Comparison of ENCODE assay signal across 30 cellular contexts in genomic region chr5:2575292-2575691, GRCh38.
"Had no signal": no experiment of that assay in that cellular context is flagged by ENCODE, and none has a peak within 500 bp of the region (broad histone marks: within the 10 kb centered on the region; RNA-seq: fewer than 3 reads in every experiment).

No MANE protein-coding gene starts in this region.

- H3K27me3 Mint-ChIP-seq: activated CD4-positive, alpha-beta memory T cell treated with anti-CD3 and anti-CD28 coated beads for 36 hours; activated CD8-positive, alpha-beta memory T cell treated with anti-CD3 and anti-CD28 coated beads, Interleukin-2, amount 10 ng/mL, durations not matched to agents 7 days and 5 days; activated naive CD8-positive, alpha-beta T cell treated with anti-CD3 and anti-CD28 coated beads, Interleukin-2, amount 10 ng/mL, durations not matched to agents 7 days and 5 days; T-helper 17 cell had no signal

- H3K36me3 Mint-ChIP-seq: activated CD4-positive, alpha-beta memory T cell treated with anti-CD3 and anti-CD28 coated beads for 36 hours; activated naive CD4-positive, alpha-beta T cell treated with anti-CD3 and anti-CD28 coated beads, Interleukin-2, amount 50 U/mL, for 72 hours; activated naive CD8-positive, alpha-beta T cell treated with anti-CD3 and anti-CD28 coated beads, Interleukin-2, amount 10 ng/mL, durations not matched to agents 7 days and 5 days; brain had no signal

- H3K4me3 Mint-ChIP-seq: activated CD4-positive, alpha-beta memory T cell treated with anti-CD3 and anti-CD28 coated beads for 36 hours; activated CD8-positive, alpha-beta memory T cell treated with anti-CD3 and anti-CD28 coated beads, Interleukin-2, amount 10 ng/mL, durations not matched to agents 7 days and 5 days; activated CD8-positive, alpha-beta T cell treated with anti-CD3 and anti-CD28 coated beads, Interleukin-2, amount 10 ng/mL, durations not matched to agents 7 days and 5 days; activated naive CD4-positive, alpha-beta T cell treated with anti-CD3 and anti-CD28 coated beads for 36 hours; activated naive CD8-positive, alpha-beta T cell treated with anti-CD3 and anti-CD28 coated beads, Interleukin-2, amount 10 ng/mL, durations not matched to agents 7 days and 5 days; activated T-helper 1 cell treated with anti-CD3 and anti-CD28 coated beads, Interleukin-12 subunit alpha, Interleukin-12 subunit beta, Interleukin-2, Interleukin-4 antibody, amounts not matched to agents 30 ng/mL and 10 ng/mL and 1 ng/mL, durations not matched to agents 14 hours and 24 hours and 36 hours; brain; T-helper 17 cell; T-helper 2 cell treated with Interferon-gamma antibody and Interleukin-4, amounts not matched to agents 5 μg/mL and 100 μg/mL, for 36 hours had no signal

- H3K9me3 ChIP-seq: ascending aorta, breast epithelium, colonic mucosa, gastrocnemius medialis had no signal

- H3K4me1 Mint-ChIP-seq: activated CD8-positive, alpha-beta memory T cell treated with anti-CD3 and anti-CD28 coated beads, Interleukin-2, amount 10 ng/mL, durations not matched to agents 7 days and 5 days; activated naive CD8-positive, alpha-beta T cell treated with anti-CD3 and anti-CD28 coated beads, Interleukin-2, amount 10 ng/mL, durations not matched to agents 7 days and 5 days; T-helper 17 cell had no signal

- H3K27ac Mint-ChIP-seq: activated CD4-positive, alpha-beta memory T cell treated with anti-CD3 and anti-CD28 coated beads for 36 hours; activated CD8-positive, alpha-beta memory T cell treated with anti-CD3 and anti-CD28 coated beads, Interleukin-2, amount 10 ng/mL, durations not matched to agents 7 days and 5 days; activated CD8-positive, alpha-beta T cell treated with anti-CD3 and anti-CD28 coated beads, Interleukin-2, amount 10 ng/mL, durations not matched to agents 7 days and 5 days; activated naive CD4-positive, alpha-beta T cell treated with anti-CD3 and anti-CD28 coated beads for 36 hours; activated naive CD4-positive, alpha-beta T cell treated with anti-CD3 and anti-CD28 coated beads, Interleukin-2, amount 50 U/mL, for 72 hours; activated naive CD8-positive, alpha-beta T cell treated with anti-CD3 and anti-CD28 coated beads, Interleukin-2, amount 10 ng/mL, durations not matched to agents 7 days and 5 days; activated T-helper 1 cell treated with anti-CD3 and anti-CD28 coated beads, Interleukin-12 subunit alpha, Interleukin-12 subunit beta, Interleukin-2, Interleukin-4 antibody, amounts not matched to agents 30 ng/mL and 10 ng/mL and 1 ng/mL, durations not matched to agents 14 hours and 24 hours and 36 hours; activated T-helper 2 cell treated with anti-CD3 and anti-CD28 coated beads, Interferon-gamma antibody, Interleukin-2, Interleukin-4, amounts not matched to agents 10 μg/mL and 5 μg/mL and 100 μg/mL, durations not matched to agents 14 hours and 24 hours and 36 hours; brain; T-helper 17 cell; T-helper 2 cell treated with Interferon-gamma antibody and Interleukin-4, amounts not matched to agents 5 μg/mL and 100 μg/mL, for 36 hours had no signal

- H3K4me1 ChIP-seq: ascending aorta, breast epithelium, colonic mucosa, foreskin keratinocyte, gastrocnemius medialis had no signal

- H3K27ac ChIP-seq: ascending aorta, breast epithelium, cardiac muscle cell, colonic mucosa, foreskin keratinocyte, gastrocnemius medialis, WERI-Rb-1 had no signal

- H3K27me3 ChIP-seq: ascending aorta, breast epithelium, cardiac muscle cell, colonic mucosa, foreskin keratinocyte, gastrocnemius medialis had no signal

- H3K36me3 ChIP-seq: ascending aorta, breast epithelium, cardiac muscle cell, colonic mucosa, gastrocnemius medialis, WERI-Rb-1 had no signal

- H3K4me3 ChIP-seq: ascending aorta, breast epithelium, cardiac muscle cell, colonic mucosa, gastrocnemius medialis had no signal

- H3K9me3 Mint-ChIP-seq: activated CD4-positive, alpha-beta memory T cell treated with anti-CD3 and anti-CD28 coated beads for 36 hours; activated naive CD8-positive, alpha-beta T cell treated with anti-CD3 and anti-CD28 coated beads, Interleukin-2, amount 10 ng/mL, durations not matched to agents 7 days and 5 days; activated T-helper 2 cell treated with anti-CD3 and anti-CD28 coated beads, Interferon-gamma antibody, Interleukin-2, Interleukin-4, amounts not matched to agents 10 μg/mL and 5 μg/mL and 100 μg/mL, durations not matched to agents 14 hours and 24 hours and 36 hours had no signal

- DNase-seq: activated CD4-positive, alpha-beta memory T cell treated with anti-CD3 and anti-CD28 coated beads for 36 hours; activated CD4-positive, alpha-beta T cell treated with anti-CD3 and anti-CD28 coated beads for 4 hours; activated CD4-positive, CD25-positive, alpha-beta regulatory T cell; activated CD4-positive, CD25-positive, alpha-beta regulatory T cell treated with anti-CD3 and anti-CD28 coated beads, Interleukin-2, amount 50 U/mL, for 72 hours; activated CD8-positive, alpha-beta memory T cell treated with anti-CD3 and anti-CD28 coated beads, Interleukin-2, amount 10 ng/mL, durations not matched to agents 7 days and 5 days; activated CD8-positive, alpha-beta memory T cell treated with anti-CD3 and anti-CD28 coated beads, Interleukin-2, amount 50 U/mL, for 4 hours; activated CD8-positive, alpha-beta T cell treated with anti-CD3 and anti-CD28 coated beads, Interleukin-2, amount 10 ng/mL, durations not matched to agents 7 days and 5 days; activated effector memory CD4-positive, alpha-beta T cell treated with anti-CD3 and anti-CD28 coated beads, Interleukin-2, amount 50 U/mL, for 16 hours; activated naive CD4-positive, alpha-beta T cell treated with anti-CD3 and anti-CD28 coated beads for 36 hours; activated naive CD8-positive, alpha-beta T cell treated with anti-CD3 and anti-CD28 coated beads, Interleukin-2, amount 10 ng/mL, durations not matched to agents 7 days and 5 days; activated T-cell treated with anti-CD3 and anti-CD28 coated beads, Interleukin-2, amount 50 U/mL, for 1 hour; activated T-cell treated with anti-CD3 and anti-CD28 coated beads, Interleukin-2, amount 50 U/mL, for 48 hours; central memory CD4-positive, alpha-beta T cell; cerebellar nuclear complex; colonic mucosa; effector CD8-positive, alpha-beta T cell; foreskin keratinocyte; gastrocnemius medialis; T-helper 1 cell; T-helper 17 cell; T1000; WERI-Rb-1 had no signal

- ATAC-seq: activated CD8-positive, alpha-beta memory T cell treated with anti-CD3 and anti-CD28 coated beads, Interleukin-2, amount 10 ng/mL, durations not matched to agents 7 days and 5 days; activated CD8-positive, alpha-beta T cell treated with anti-CD3 and anti-CD28 coated beads, Interleukin-2, amount 10 ng/mL, durations not matched to agents 7 days and 5 days; activated naive CD4-positive, alpha-beta T cell treated with anti-CD3 and anti-CD28 coated beads, Interleukin-2, amount 50 U/mL, for 72 hours; foreskin keratinocyte; gastrocnemius medialis; T-helper 17 cell had no signal
